10 cellular contexts compared by ENCODE assay signal in the genomic region with DNA sequence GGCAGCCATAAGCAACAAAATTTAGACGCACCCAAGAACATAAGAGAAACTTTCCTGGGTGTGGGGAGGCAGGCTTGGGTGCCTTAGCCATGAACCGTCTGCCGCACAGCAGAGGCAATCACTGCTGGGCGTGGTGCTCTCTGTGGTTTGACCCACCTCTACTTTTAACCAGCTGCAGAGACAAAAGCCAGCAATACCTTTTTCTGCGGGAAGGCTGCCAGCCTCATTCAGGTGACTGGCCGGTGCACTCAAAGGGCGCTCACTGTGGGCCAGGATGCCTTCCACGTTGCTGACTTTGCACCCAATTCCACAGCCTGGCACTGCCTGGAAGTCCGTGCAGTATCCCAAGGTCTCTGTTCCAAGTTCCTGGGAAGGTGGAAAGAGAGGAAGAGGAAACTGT.
DNase-seq lines count a peak whose midpoint lies in the region; ATAC-seq and TF ChIP-seq lines count a peak whose summit lies in the region.
"Had no signal": no experiment of that assay in that cellular context is flagged by ENCODE, and none has a peak within 500 bp of the region (broad histone marks: within the 10 kb centered on the region; RNA-seq: fewer than 3 reads in every experiment).

No MANE protein-coding gene starts in this region.

- peaks cover 53% of the 10 kb centered on the region for H3K4me1 ChIP-seq in CD4-positive, alpha-beta memory T cell (ENCODE audit: insufficient read depth, low read length)
- H3K4me1 ChIP-seq in colonic mucosa (no peaks in the 10 kb centered on the region), foreskin keratinocyte (no peaks in the 10 kb centered on the region)
- H3K4me1 ChIP-seq: sigmoid colon had no signal

- H3K36me3 Mint-ChIP-seq in CD4-positive, alpha-beta memory T cell, result no peaks in the 10 kb centered on the region

- peaks cover 43 to 63% (median 56%) of the 10 kb centered on the region in 4 donors for H3K4me1 Mint-ChIP-seq in CD4-positive, alpha-beta memory T cell

- peak overlapping the region; percentile 77 to 92 (median 88) for H3K27ac Mint-ChIP-seq in CD4-positive, alpha-beta memory T cell

- peaks cover 0 to 4% of the 10 kb centered on the region in 2 donors for H3K27me3 Mint-ChIP-seq in CD4-positive, alpha-beta memory T cell

- no peak for ATAC-seq in foreskin keratinocyte

- peak; percentile 51 to 64 (median 57) for DNase-seq in CD4-positive, alpha-beta memory T cell
- peak; percentile 77 for DNase-seq in DMS153 (lab: John Stamatoyannopoulos, UW)
- peak; percentile 18 for DNase-seq in RWPE1 (ENCODE audit: low spot score)
- peak; percentile 93 for DNase-seq in colonic mucosa
- no peak for DNase-seq in foreskin keratinocyte
- DNase-seq in kidney tubule cell (ENCODE audit: low spot score), result no peak
- no peak for DNase-seq in dedifferentiated amniotic fluid mesenchymal stem cell (ENCODE audit: extremely low spot score)
- DNase-seq: DMS 273 treated with DMSO at 0.1 percent for 48 hours, sigmoid colon had no signal

- H3K9ac ChIP-seq in colonic mucosa (ENCODE audit: low read depth in 2 of 2, low read length in 2 of 2), result peak overlapping the region in 1 of 2 donors; percentile 69

- H3K4me3 ChIP-seq in CD4-positive, alpha-beta memory T cell (ENCODE audit: low read length in 2 of 2), result peak overlapping the region; percentile 27 to 45
- no peak overlapping the region for H3K4me3 ChIP-seq in colonic mucosa
- H3K4me3 ChIP-seq: sigmoid colon had no signal

- H3K27ac ChIP-seq in CD4-positive, alpha-beta memory T cell (ENCODE audit: low read depth, low read length), result peak overlapping the region; percentile 22
- H3K27ac ChIP-seq in RWPE1 (no peak overlapping the region), colonic mucosa (peak overlapping the region; percentile 70), foreskin keratinocyte (no peak overlapping the region)
- H3K27ac ChIP-seq: sigmoid colon, VCaP had no signal

- POLR2A ChIA-PET in CD4-positive, alpha-beta memory T cell (lab: Charles Lee; ENCODE audit: partially characterized antibody), result interaction anchor here (0.8 kb wide), 1 partner anchor 9 kb away, joined by 3 read pairs; no protein-coding TSS in a partner anchor
- POLR2A ChIA-PET in RWPE1 (lab: Yijun Ruan, JAX; ENCODE audit: low non-redundant PET), result no interaction called here

- TF ChIP-seq CTCF in RWPE1 (conservative IDR thresholded peaks at IDR 0.05; ENCODE audit: low read depth) (no peak), colonic mucosa (IDR thresholded peaks at IDR 0.05) (no peak), foreskin keratinocyte (conservative IDR thresholded peaks at IDR 0.05) (no peak)

- CTCF ChIA-PET in CD4-positive, alpha-beta memory T cell (lab: Charles Lee; ENCODE audit: partially characterized antibody), result interaction anchor here (0.5 to 2.0 kb wide), 4 partner anchors 9 to 1070 kb away, joined by 3 to 8 read pairs (median 4); no protein-coding TSS in a partner anchor
- CTCF ChIA-PET in RWPE1 (lab: Yijun Ruan, JAX), result interaction anchor here (0.6 kb wide), 1 partner anchor 111 kb away, joined by 3 read pairs; no protein-coding TSS in a partner anchor

- no peaks in the 10 kb centered on the region for H3K27me3 ChIP-seq in CD4-positive, alpha-beta memory T cell (ENCODE audit: insufficient read depth, low read length)
- H3K27me3 ChIP-seq in colonic mucosa (no peaks in the 10 kb centered on the region), foreskin keratinocyte (no peaks in the 10 kb centered on the region)
- H3K27me3 ChIP-seq: sigmoid colon had no signal

- no peaks in the 10 kb centered on the region for H3K9me3 ChIP-seq in CD4-positive, alpha-beta memory T cell (ENCODE audit: control insufficient read depth in 1 of 2, low read length in 2 of 2)
- H3K9me3 ChIP-seq in colonic mucosa, result no peaks in the 10 kb centered on the region
- H3K9me3 ChIP-seq: sigmoid colon had no signal

- H3K4me3 Mint-ChIP-seq in CD4-positive, alpha-beta memory T cell, result peak overlapping the region; percentile 87 to 92 (median 90)

- H3K9me3 Mint-ChIP-seq in CD4-positive, alpha-beta memory T cell, result peaks cover 0 to 2% (median 0%) of the 10 kb centered on the region in 8 donors

- intact Hi-C loops in CD4-positive, alpha-beta memory T cell (cut with micrococcal nuclease), result loop anchor here (5.0 kb wide), 1 partner anchor 70 kb away; a partner anchor contains a TSS
- intact Hi-C loops in colonic mucosa (cut with DNase I), result no loop called here

- H3K36me3 ChIP-seq in CD4-positive, alpha-beta memory T cell (ENCODE audit: insufficient read depth, low read length), result no peaks in the 10 kb centered on the region
- no peaks in the 10 kb centered on the region for H3K36me3 ChIP-seq in colonic mucosa

Comparison
In these comparisons a context has a peak if more than half of its experiments do, and no peak if none do; other contexts are left out.
1. DNase-seq: peak in CD4-positive, alpha-beta memory T cell (5 of 5), DMS153 (single experiment), RWPE1 (single experiment) and colonic mucosa (single experiment); none in foreskin keratinocyte (0 of 2), kidney tubule cell (single experiment) and dedifferentiated amniotic fluid mesenchymal stem cell (single experiment).
2. H3K27ac ChIP-seq: peak in CD4-positive, alpha-beta memory T cell (single experiment) and colonic mucosa (single experiment); none in RWPE1 (single experiment) and foreskin keratinocyte (single experiment).